2 cellular contexts compared by ENCODE assay signal in the genomic region with DNA sequence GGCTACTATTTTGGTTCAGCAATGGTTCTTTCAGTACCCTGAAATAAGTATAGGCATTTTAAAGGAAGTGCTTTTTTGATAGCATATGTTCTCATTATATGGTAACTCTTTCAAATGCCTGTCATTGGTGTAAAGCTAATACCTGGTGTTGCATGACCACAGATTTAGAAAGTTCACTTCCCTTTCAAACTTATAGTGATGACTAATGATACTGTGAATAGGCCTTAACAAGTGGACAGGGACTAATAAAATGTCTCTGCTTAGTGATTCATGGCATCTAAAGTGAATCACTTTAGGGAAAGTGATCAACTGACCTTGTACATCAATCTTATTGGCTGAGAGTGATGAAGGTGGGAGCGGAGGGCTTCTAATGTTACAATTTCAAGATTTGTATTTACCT.
TF ChIP-seq lines count a peak whose summit lies in the region.

No MANE protein-coding gene starts in this region.

TF ChIP-seq in SK-N-SH, 30 proteins besides CTCF, POLR2A, EP300 and RAD21 (continued from another document):
- TF ChIP-seq, protein P1, sequence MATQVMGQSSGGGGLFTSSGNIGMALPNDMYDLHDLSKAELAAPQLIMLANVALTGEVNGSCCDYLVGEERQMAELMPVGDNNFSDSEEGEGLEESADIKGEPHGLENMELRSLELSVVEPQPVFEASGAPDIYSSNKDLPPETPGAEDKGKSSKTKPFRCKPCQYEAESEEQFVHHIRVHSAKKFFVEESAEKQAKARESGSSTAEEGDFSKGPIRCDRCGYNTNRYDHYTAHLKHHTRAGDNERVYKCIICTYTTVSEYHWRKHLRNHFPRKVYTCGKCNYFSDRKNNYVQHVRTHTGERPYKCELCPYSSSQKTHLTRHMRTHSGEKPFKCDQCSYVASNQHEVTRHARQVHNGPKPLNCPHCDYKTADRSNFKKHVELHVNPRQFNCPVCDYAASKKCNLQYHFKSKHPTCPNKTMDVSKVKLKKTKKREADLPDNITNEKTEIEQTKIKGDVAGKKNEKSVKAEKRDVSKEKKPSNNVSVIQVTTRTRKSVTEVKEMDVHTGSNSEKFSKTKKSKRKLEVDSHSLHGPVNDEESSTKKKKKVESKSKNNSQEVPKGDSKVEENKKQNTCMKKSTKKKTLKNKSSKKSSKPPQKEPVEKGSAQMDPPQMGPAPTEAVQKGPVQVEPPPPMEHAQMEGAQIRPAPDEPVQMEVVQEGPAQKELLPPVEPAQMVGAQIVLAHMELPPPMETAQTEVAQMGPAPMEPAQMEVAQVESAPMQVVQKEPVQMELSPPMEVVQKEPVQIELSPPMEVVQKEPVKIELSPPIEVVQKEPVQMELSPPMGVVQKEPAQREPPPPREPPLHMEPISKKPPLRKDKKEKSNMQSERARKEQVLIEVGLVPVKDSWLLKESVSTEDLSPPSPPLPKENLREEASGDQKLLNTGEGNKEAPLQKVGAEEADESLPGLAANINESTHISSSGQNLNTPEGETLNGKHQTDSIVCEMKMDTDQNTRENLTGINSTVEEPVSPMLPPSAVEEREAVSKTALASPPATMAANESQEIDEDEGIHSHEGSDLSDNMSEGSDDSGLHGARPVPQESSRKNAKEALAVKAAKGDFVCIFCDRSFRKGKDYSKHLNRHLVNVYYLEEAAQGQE (IDR thresholded peaks at IDR 0.05; ENCODE audit: low read depth, low read length), result no peak
- TF ChIP-seq GABPA (IDR thresholded peaks at IDR 0.05; ENCODE audit: low read depth) (no peak), YY1 (IDR thresholded peaks at IDR 0.05; ENCODE audit: low read depth) (no peak)

TF ChIP-seq in SK-N-SH treated with all-trans-retinoic acid at 6 μM for 48 hours, 23 proteins besides CTCF, POLR2A, EP300 and RAD21 (continued from another document):
- TF ChIP-seq, protein P2, sequence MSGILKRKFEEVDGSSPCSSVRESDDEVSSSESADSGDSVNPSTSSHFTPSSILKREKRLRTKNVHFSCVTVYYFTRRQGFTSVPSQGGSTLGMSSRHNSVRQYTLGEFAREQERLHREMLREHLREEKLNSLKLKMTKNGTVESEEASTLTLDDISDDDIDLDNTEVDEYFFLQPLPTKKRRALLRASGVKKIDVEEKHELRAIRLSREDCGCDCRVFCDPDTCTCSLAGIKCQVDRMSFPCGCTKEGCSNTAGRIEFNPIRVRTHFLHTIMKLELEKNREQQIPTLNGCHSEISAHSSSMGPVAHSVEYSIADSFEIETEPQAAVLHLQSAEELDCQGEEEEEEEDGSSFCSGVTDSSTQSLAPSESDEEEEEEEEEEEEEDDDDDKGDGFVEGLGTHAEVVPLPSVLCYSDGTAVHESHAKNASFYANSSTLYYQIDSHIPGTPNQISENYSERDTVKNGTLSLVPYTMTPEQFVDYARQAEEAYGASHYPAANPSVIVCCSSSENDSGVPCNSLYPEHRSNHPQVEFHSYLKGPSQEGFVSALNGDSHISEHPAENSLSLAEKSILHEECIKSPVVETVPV (CRISPR knock-in tag; IDR thresholded peaks at IDR 0.05), result no peak
- TF ChIP-seq, protein P3, sequence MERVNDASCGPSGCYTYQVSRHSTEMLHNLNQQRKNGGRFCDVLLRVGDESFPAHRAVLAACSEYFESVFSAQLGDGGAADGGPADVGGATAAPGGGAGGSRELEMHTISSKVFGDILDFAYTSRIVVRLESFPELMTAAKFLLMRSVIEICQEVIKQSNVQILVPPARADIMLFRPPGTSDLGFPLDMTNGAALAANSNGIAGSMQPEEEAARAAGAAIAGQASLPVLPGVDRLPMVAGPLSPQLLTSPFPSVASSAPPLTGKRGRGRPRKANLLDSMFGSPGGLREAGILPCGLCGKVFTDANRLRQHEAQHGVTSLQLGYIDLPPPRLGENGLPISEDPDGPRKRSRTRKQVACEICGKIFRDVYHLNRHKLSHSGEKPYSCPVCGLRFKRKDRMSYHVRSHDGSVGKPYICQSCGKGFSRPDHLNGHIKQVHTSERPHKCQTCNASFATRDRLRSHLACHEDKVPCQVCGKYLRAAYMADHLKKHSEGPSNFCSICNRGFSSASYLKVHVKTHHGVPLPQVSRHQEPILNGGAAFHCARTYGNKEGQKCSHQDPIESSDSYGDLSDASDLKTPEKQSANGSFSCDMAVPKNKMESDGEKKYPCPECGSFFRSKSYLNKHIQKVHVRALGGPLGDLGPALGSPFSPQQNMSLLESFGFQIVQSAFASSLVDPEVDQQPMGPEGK (CRISPR knock-in tag; IDR thresholded peaks at IDR 0.05; ENCODE audit: borderline replicate concordance), result no peak
- no peak for TF ChIP-seq GLIS3 (CRISPR knock-in tag; IDR thresholded peaks at IDR 0.05)
- TF ChIP-seq, protein P4, sequence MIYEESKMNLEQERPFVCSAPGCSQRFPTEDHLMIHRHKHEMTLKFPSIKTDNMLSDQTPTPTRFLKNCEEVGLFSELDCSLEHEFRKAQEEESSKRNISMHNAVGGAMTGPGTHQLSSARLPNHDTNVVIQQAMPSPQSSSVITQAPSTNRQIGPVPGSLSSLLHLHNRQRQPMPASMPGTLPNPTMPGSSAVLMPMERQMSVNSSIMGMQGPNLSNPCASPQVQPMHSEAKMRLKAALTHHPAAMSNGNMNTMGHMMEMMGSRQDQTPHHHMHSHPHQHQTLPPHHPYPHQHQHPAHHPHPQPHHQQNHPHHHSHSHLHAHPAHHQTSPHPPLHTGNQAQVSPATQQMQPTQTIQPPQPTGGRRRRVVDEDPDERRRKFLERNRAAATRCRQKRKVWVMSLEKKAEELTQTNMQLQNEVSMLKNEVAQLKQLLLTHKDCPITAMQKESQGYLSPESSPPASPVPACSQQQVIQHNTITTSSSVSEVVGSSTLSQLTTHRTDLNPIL (CRISPR knock-in tag; IDR thresholded peaks at IDR 0.05; ENCODE audit: low read depth), result no peak
- no peak for TF ChIP-seq ZNF565 (CRISPR knock-in tag; conservative IDR thresholded peaks at IDR 0.05; ENCODE audit: low read depth)
- no peak for TF ChIP-seq ESRRG (CRISPR knock-in tag; IDR thresholded peaks at IDR 0.05)
TF ChIP-seq in SK-N-SH treated with all-trans-retinoic acid at 6 μM for 48 hours: peak in this region for 0.
